ENCODE assay signal across 19 cellular contexts in genomic region chr7:101598422-101598957, GRCh38. TPM values are rescaled to one million over a fixed set of nuclear protein-coding genes. Genes with fewer than 3 reads are reported as not detected.
DNase-seq lines count a peak whose midpoint lies in the region; ATAC-seq and TF ChIP-seq lines count a peak whose summit lies in the region.
"Had no signal": no experiment of that assay in that cellular context is flagged by ENCODE, and none has a peak within 500 bp of the region (broad histone marks: within the 10 kb centered on the region; RNA-seq: fewer than 3 reads in every experiment).

No MANE protein-coding gene starts in this region.

- peaks cover 11% of the 10 kb centered on the region for H3K4me1 ChIP-seq in mucosa of descending colon (ENCODE audit: low read depth)
- H3K4me1 ChIP-seq in tibial artery = peaks cover 0 to 30% (median 14%) of the 10 kb centered on the region in 4 donors
- H3K4me1 ChIP-seq: right lobe of liver had no signal

- H3K27me3 ChIP-seq in tibial artery = no peaks in the 10 kb centered on the region
- H3K27me3 ChIP-seq: gastroesophageal sphincter, right lobe of liver had no signal

- no peaks in the 10 kb centered on the region for H3K36me3 ChIP-seq in mucosa of descending colon (ENCODE audit: low read depth)
- no peaks in the 10 kb centered on the region for H3K36me3 ChIP-seq in tibial artery
- H3K36me3 ChIP-seq: gastroesophageal sphincter, neural progenitor cell, right lobe of liver had no signal

- H3K9me3 ChIP-seq in mucosa of descending colon (no peaks in the 10 kb centered on the region), tibial artery (no peaks in the 10 kb centered on the region)
- H3K9me3 ChIP-seq: right lobe of liver had no signal

- intact Hi-C loops in mucosa of descending colon (cut with DNase I, micrococcal nuclease) = no loop called here
- intact Hi-C loops in tibial artery (cut with DNase I; ENCODE audit: low total_unique reads) = no loop called here

- peak; percentile 26 for DNase-seq in HT-29 (ENCODE audit: low spot score)
- peak; percentile 72 for DNase-seq in epithelial cell of prostate (ENCODE audit: low read depth, low spot score)
- DNase-seq in mucosa of descending colon = peak; percentile 88 to 89 (median 88)
- DNase-seq in tibial artery = no peak
- DNase-seq in NCI-H774 (lab: John Stamatoyannopoulos, UW) = no peak
- DNase-seq in hepatic stellate cell (ENCODE audit: low spot score) = no peak
- DNase-seq: activated CD4-positive, alpha-beta T cell treated with anti-CD3 and anti-CD28 coated beads, Interleukin-2, amount 50 U/mL, for 1 hour; activated naive CD4-positive, alpha-beta T cell treated with anti-CD3 and anti-CD28 coated beads, Interleukin-2, amount 10 ng/mL, durations not matched to agents 7 days and 5 days; GOT3; NCI-H1092; NCI-H526; right lobe of liver; stimulated activated CD4-positive, alpha-beta T cell treated with anti-CD3 and anti-CD28 coated beads, Interleukin-2, amount 100 ng/mL, for 24 hours had no signal

- no peak overlapping the region for H3K4me3 ChIP-seq in mucosa of descending colon
- no peak overlapping the region for H3K4me3 ChIP-seq in tibial artery
- H3K4me3 ChIP-seq: gastroesophageal sphincter, neural progenitor cell, right lobe of liver had no signal

- H3K27ac ChIP-seq in epithelial cell of prostate = peak overlapping the region; percentile 32
- H3K27ac ChIP-seq in tibial artery = peak overlapping the region; percentile 64 to 69
- H3K27ac ChIP-seq: HL-60, KMS-11, neural progenitor cell, right lobe of liver had no signal

- ATAC-seq in mucosa of descending colon (peak; percentile 87), HG03097 (IDR thresholded peaks at IDR 0.05; ENCODE audit: low FRiP score, unreplicated experiment) (no peak), HG02870 (IDR thresholded peaks at IDR 0.05; ENCODE audit: unreplicated experiment) (no peak)
- ATAC-seq: gastroesophageal sphincter had no signal

- TF ChIP-seq CTCF in mucosa of descending colon (IDR thresholded peaks at IDR 0.05) (no peak), tibial artery (IDR thresholded peaks at IDR 0.05) (no peak)

RNA-seq across cellular contexts. Expression of gene MYL10, which starts 30.6 kb away (rescaled TPM):
- not detected in 2 replicates for total RNA-seq in HT-29 (2014; rRNA removed; shearing (Covaris generic))
- not detected for total RNA-seq in mucosa of descending colon
- total RNA-seq: gastroesophageal sphincter, right lobe of liver had no signal

Comparison
In these comparisons a context has a peak if more than half of its experiments do, and no peak if none do; other contexts are left out.
1. DNase-seq: peak in HT-29 (single experiment), epithelial cell of prostate (single experiment) and mucosa of descending colon (3 of 3); none in tibial artery (0 of 2), NCI-H774 (single experiment) and hepatic stellate cell (single experiment).